18 cellular contexts compared by ENCODE assay signal in the genomic region with DNA sequence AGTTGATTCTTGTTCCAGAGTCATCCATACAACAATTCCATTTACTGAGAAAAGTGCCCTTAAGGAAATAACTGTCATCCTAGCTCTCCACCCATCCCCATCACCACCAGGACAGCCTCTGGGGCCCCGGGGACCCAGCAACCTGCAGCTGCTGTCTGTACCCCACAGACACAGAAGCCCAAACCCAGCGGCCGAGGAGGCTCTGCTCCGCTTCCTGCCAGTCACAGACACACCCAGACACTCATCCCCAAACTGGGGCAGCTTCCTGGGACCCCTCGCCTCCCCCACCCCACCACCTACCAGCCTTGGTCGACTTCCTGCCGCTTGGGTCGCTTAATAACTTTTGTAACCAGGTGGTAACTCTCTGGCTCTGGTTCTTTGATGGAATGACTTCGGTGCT.
DNase-seq lines count a peak whose midpoint lies in the region; ATAC-seq and TF ChIP-seq lines count a peak whose summit lies in the region.
"Had no signal": no experiment of that assay in that cellular context is flagged by ENCODE, and none has a peak within 500 bp of the region (broad histone marks: within the 10 kb centered on the region; RNA-seq: fewer than 3 reads in every experiment).

No MANE protein-coding gene starts in this region.

- intact Hi-C loops in CD4-positive, alpha-beta memory T cell (cut with micrococcal nuclease) = no loop called here
- intact Hi-C loops in activated CD4-positive, alpha-beta memory T cell treated with anti-CD3 and anti-CD28 coated beads for 36 hours (cut with micrococcal nuclease) = no loop called here
- intact Hi-C loops in naive thymus-derived CD4-positive, alpha-beta T cell (cut with micrococcal nuclease) = no loop called here
- intact Hi-C loops in aorta (cut with DNase I) = no loop called here

- no peaks in the 10 kb centered on the region for H3K9me3 Mint-ChIP-seq in CD4-positive, alpha-beta memory T cell
- no peaks in the 10 kb centered on the region for H3K9me3 Mint-ChIP-seq in activated CD4-positive, alpha-beta memory T cell treated with anti-CD3 and anti-CD28 coated beads for 36 hours
- H3K9me3 Mint-ChIP-seq in naive thymus-derived CD4-positive, alpha-beta T cell = no peaks in the 10 kb centered on the region
- H3K9me3 Mint-ChIP-seq: endodermal cell, naive B cell had no signal

- H3K36me3 Mint-ChIP-seq in CD4-positive, alpha-beta memory T cell = no peaks in the 10 kb centered on the region
- H3K36me3 Mint-ChIP-seq in activated CD4-positive, alpha-beta memory T cell treated with anti-CD3 and anti-CD28 coated beads for 36 hours = no peaks in the 10 kb centered on the region
- peaks cover 0 to 3% (median 0%) of the 10 kb centered on the region in 5 donors for H3K36me3 Mint-ChIP-seq in naive thymus-derived CD4-positive, alpha-beta T cell
- H3K36me3 Mint-ChIP-seq: naive B cell had no signal

- peak overlapping the region; percentile 15 to 75 (median 57) for H3K27ac Mint-ChIP-seq in CD4-positive, alpha-beta memory T cell
- H3K27ac Mint-ChIP-seq in activated CD4-positive, alpha-beta memory T cell treated with anti-CD3 and anti-CD28 coated beads for 36 hours = peak overlapping the region; percentile 23
- peak overlapping the region in 5 of 9 donors; percentile 3 to 82 (median 61) for H3K27ac Mint-ChIP-seq in naive thymus-derived CD4-positive, alpha-beta T cell
- H3K27ac Mint-ChIP-seq: endodermal cell had no signal

- no peaks in the 10 kb centered on the region for H3K36me3 ChIP-seq in CD4-positive, alpha-beta memory T cell (ENCODE audit: insufficient read depth, low read length)
- H3K36me3 ChIP-seq in naive thymus-derived CD4-positive, alpha-beta T cell (ENCODE audit: control insufficient read depth in 2 of 3, insufficient read depth in 3 of 3, low read length in 3 of 3) = no peaks in the 10 kb centered on the region
- no peaks in the 10 kb centered on the region for H3K36me3 ChIP-seq in aorta (ENCODE audit: control insufficient read depth in 1 of 2, insufficient read depth in 2 of 2, low read length in 1 of 2)
- H3K36me3 ChIP-seq: thyroid gland had no signal

- peak overlapping the region; percentile 51 to 81 (median 78) for H3K4me3 Mint-ChIP-seq in CD4-positive, alpha-beta memory T cell
- H3K4me3 Mint-ChIP-seq in activated CD4-positive, alpha-beta memory T cell treated with anti-CD3 and anti-CD28 coated beads for 36 hours = peak overlapping the region; percentile 0
- peak overlapping the region; percentile 36 to 81 (median 65) for H3K4me3 Mint-ChIP-seq in naive thymus-derived CD4-positive, alpha-beta T cell
- H3K4me3 Mint-ChIP-seq: endodermal cell had no signal

- ATAC-seq in naive thymus-derived CD4-positive, alpha-beta T cell = no peak
- ATAC-seq in aorta (ENCODE audit: low FRiP score) = no peak

- CTCF ChIA-PET in CD4-positive, alpha-beta memory T cell (lab: Charles Lee; ENCODE audit: partially characterized antibody) = interaction anchor here (0.8 to 1.0 kb wide), 2 partner anchors 11 to 128 kb away, joined by 3 read pairs; no protein-coding TSS in a partner anchor
- CTCF ChIA-PET in activated CD4-positive, alpha-beta memory T cell treated with anti-CD3 and anti-CD28 coated beads for 36 hours (lab: Charles Lee) = interaction anchor here (1.2 kb wide), 1 partner anchor 128 kb away, joined by 3 read pairs; no protein-coding TSS in a partner anchor
- CTCF ChIA-PET in naive thymus-derived CD4-positive, alpha-beta T cell (lab: Charles Lee) = no interaction called here

- no peaks in the 10 kb centered on the region for H3K27me3 ChIP-seq in CD4-positive, alpha-beta memory T cell (ENCODE audit: insufficient read depth, low read length)
- peaks cover 0 to 4% of the 10 kb centered on the region in 2 donors for H3K27me3 ChIP-seq in naive thymus-derived CD4-positive, alpha-beta T cell (ENCODE audit: control insufficient read depth in 2 of 2, insufficient read depth in 2 of 2, low read length in 2 of 2)
- H3K27me3 ChIP-seq in aorta (ENCODE audit: control insufficient read depth in 1 of 2, insufficient read depth in 2 of 2, low read length in 1 of 2) = no peaks in the 10 kb centered on the region
- H3K27me3 ChIP-seq: hepatocyte, thyroid gland had no signal

- H3K4me1 Mint-ChIP-seq in CD4-positive, alpha-beta memory T cell = peaks cover 39 to 62% (median 49%) of the 10 kb centered on the region in 4 donors
- H3K4me1 Mint-ChIP-seq in activated CD4-positive, alpha-beta memory T cell treated with anti-CD3 and anti-CD28 coated beads for 36 hours (ENCODE audit: low read depth) = peaks cover 53% of the 10 kb centered on the region
- H3K4me1 Mint-ChIP-seq in naive thymus-derived CD4-positive, alpha-beta T cell = peaks cover 11 to 57% (median 54%) of the 10 kb centered on the region in 7 donors

- H3K27me3 Mint-ChIP-seq in CD4-positive, alpha-beta memory T cell = peaks cover 0 to 6% of the 10 kb centered on the region in 2 donors
- H3K27me3 Mint-ChIP-seq in activated CD4-positive, alpha-beta memory T cell treated with anti-CD3 and anti-CD28 coated beads for 36 hours = peaks cover 9% of the 10 kb centered on the region
- peaks cover 0 to 27% (median 0%) of the 10 kb centered on the region in 5 donors for H3K27me3 Mint-ChIP-seq in naive thymus-derived CD4-positive, alpha-beta T cell

- H3K4me1 ChIP-seq in CD4-positive, alpha-beta memory T cell (ENCODE audit: insufficient read depth, low read length) = peaks cover 61% of the 10 kb centered on the region
- peaks cover 17 to 37% of the 10 kb centered on the region in 2 donors for H3K4me1 ChIP-seq in naive thymus-derived CD4-positive, alpha-beta T cell (ENCODE audit: control insufficient read depth in 2 of 2, insufficient read depth in 2 of 2, low read length in 2 of 2)
- peaks cover 0 to 5% of the 10 kb centered on the region in 2 donors for H3K4me1 ChIP-seq in aorta (ENCODE audit: control insufficient read depth in 1 of 2, insufficient read depth in 2 of 2, low read length in 2 of 2)

- 92% methylated on average over 9 of the region's 9 CpGs for WGBS in aorta, 2 donors

- TF ChIP-seq CTCF in GM12865 (IDR thresholded peaks at IDR 0.05; ENCODE audit: insufficient read depth, low read depth, low read length, missing control alignments) (no peak), coronary artery (IDR thresholded peaks at IDR 0.05) (no peak)

- H3K4me3 ChIP-seq in CD4-positive, alpha-beta memory T cell (ENCODE audit: low read length in 2 of 2) = peak overlapping the region in 1 of 2 donors; percentile 4
- peak overlapping the region; percentile 34; the same call in 1 of the 2 replicates for H3K4me3 ChIP-seq in GM12865 (ENCODE audit: low read depth, low read length)
- H3K4me3 ChIP-seq in naive thymus-derived CD4-positive, alpha-beta T cell (ENCODE audit: low read length) = no peak overlapping the region
- H3K4me3 ChIP-seq in coronary artery = no peak overlapping the region
- H3K4me3 ChIP-seq in aorta (ENCODE audit: low read length in 2 of 2) = no peak overlapping the region
- H3K4me3 ChIP-seq: hepatocyte, thyroid gland had no signal

- POLR2A ChIA-PET in CD4-positive, alpha-beta memory T cell (lab: Charles Lee; ENCODE audit: partially characterized antibody) = interaction anchor here (1.3 to 4.0 kb wide), 2 partner anchors 9 to 12 kb away, joined by 3 to 18 read pairs; no protein-coding TSS in a partner anchor
- POLR2A ChIA-PET in activated CD4-positive, alpha-beta memory T cell treated with anti-CD3 and anti-CD28 coated beads for 36 hours (lab: Charles Lee) = no interaction called here
- POLR2A ChIA-PET in naive thymus-derived CD4-positive, alpha-beta T cell (lab: Charles Lee) = interaction anchor here (0.6 kb wide), 1 partner anchor 161 kb away, joined by 3 read pairs; no protein-coding TSS in a partner anchor

- no peak overlapping the region for H3K27ac ChIP-seq in CD4-positive, alpha-beta memory T cell (ENCODE audit: low read depth, low read length)
- no peak overlapping the region for H3K27ac ChIP-seq in naive thymus-derived CD4-positive, alpha-beta T cell (ENCODE audit: low read depth, low read length)
- no peak overlapping the region for H3K27ac ChIP-seq in coronary artery
- no peak overlapping the region for H3K27ac ChIP-seq in aorta (ENCODE audit: low read depth in 1 of 2, low read length in 2 of 2)
- H3K27ac ChIP-seq: hepatocyte, thyroid gland had no signal

- peak in 1 of 5 donors; percentile 14 for DNase-seq in CD4-positive, alpha-beta memory T cell
- peak; percentile 60 for DNase-seq in GM12865 (ENCODE audit: low read depth)
- DNase-seq in activated CD4-positive, alpha-beta memory T cell treated with anti-CD3 and anti-CD28 coated beads for 36 hours = peak; percentile 65
- no peak for DNase-seq in naive thymus-derived CD4-positive, alpha-beta T cell
- DNase-seq in NCI-H2029 (lab: John Stamatoyannopoulos, UW) = no peak
- DNase-seq in coronary artery (ENCODE audit: low spot score) = no peak
- no peak for DNase-seq in aorta
- DNase-seq: C1 segment of cervical spinal cord, caudate nucleus, endodermal cell, Karpas-422, naive B cell, NCI-H1105 treated with DMSO at 0.1 percent for 48 hours, NCI-H2171, NCI-H82, SK-N-SH, thyroid gland had no signal

- H3K9me3 ChIP-seq in CD4-positive, alpha-beta memory T cell (ENCODE audit: control insufficient read depth in 1 of 2, low read length in 2 of 2) = no peaks in the 10 kb centered on the region
- no peaks in the 10 kb centered on the region for H3K9me3 ChIP-seq in naive thymus-derived CD4-positive, alpha-beta T cell (ENCODE audit: control insufficient read depth in 2 of 3, low read length in 3 of 3)
- no peaks in the 10 kb centered on the region for H3K9me3 ChIP-seq in aorta (ENCODE audit: control insufficient read depth, low read length)
- H3K9me3 ChIP-seq: SK-N-SH, thyroid gland had no signal

Comparison
In these comparisons a context has a peak if more than half of its experiments do, and no peak if none do; other contexts are left out.
1. DNase-seq: peak in GM12865 (single experiment) and activated CD4-positive, alpha-beta memory T cell treated with anti-CD3 and anti-CD28 coated beads for 36 hours (single experiment); none in naive thymus-derived CD4-positive, alpha-beta T cell (0 of 9), NCI-H2029 (single experiment), coronary artery (single experiment) and aorta (0 of 2).
2. H3K4me3 Mint-ChIP-seq: peak in every context shown above with its lines; median percentile 78 in CD4-positive, alpha-beta memory T cell; 65 in naive thymus-derived CD4-positive, alpha-beta T cell; 0 in activated CD4-positive, alpha-beta memory T cell treated with anti-CD3 and anti-CD28 coated beads for 36 hours.
3. Peak in every context shown above with its lines, with median percentiles within 50 percentile points of each other: H3K27ac Mint-ChIP-seq.